26 cellular contexts compared by ENCODE assay signal in genomic region chr4:10706236-10706635, GRCh38. TPM values are rescaled to one million over a fixed set of nuclear protein-coding genes. Genes with fewer than 3 reads are reported as not detected.
A peak's percentile ranks its signal among the peaks of the same experiment; 100 is the strongest.
DNase-seq lines count a peak whose midpoint lies in the region; TF ChIP-seq lines count a peak whose summit lies in the region.
"Had no signal": no experiment of that assay in that cellular context is flagged by ENCODE, and none has a peak within 500 bp of the region (broad histone marks: within the 10 kb centered on the region; RNA-seq: fewer than 3 reads in every experiment).

No MANE protein-coding gene starts in this region.

- in situ Hi-C loops in astrocyte of the spinal cord (cut with HindIII; ENCODE audit: low sequenced_read_pairs), result no loop called here

- TF ChIP-seq CTCF in astrocyte of the spinal cord (IDR thresholded peaks at IDR 0.05; ENCODE audit: low read depth, low read length), result no peak
- no peak for TF ChIP-seq CTCF in foreskin fibroblast (IDR thresholded peaks at IDR 0.05; ENCODE audit: low read depth, low read length)
- no peak for TF ChIP-seq CTCF in Peyer's patch (IDR thresholded peaks at IDR 0.05)

- H3K27me3 ChIP-seq in Peyer's patch, result no peaks in the 10 kb centered on the region
- H3K27me3 ChIP-seq: BLaER1 treated with 17β-estradiol and CSF1 and Interleukin-3, amounts not matched to agents 10 nM and 100 nM; right lobe of liver; thyroid gland had no signal

- no peak overlapping the region for H3K27ac ChIP-seq in Peyer's patch
- H3K27ac ChIP-seq: BLaER1 treated with 17β-estradiol and CSF1 and Interleukin-3, amounts not matched to agents 10 nM and 100 nM; right lobe of liver; SK-N-MC; thyroid gland had no signal

- H3K4me1 ChIP-seq in Peyer's patch, result no peaks in the 10 kb centered on the region
- H3K4me1 ChIP-seq: right lobe of liver, thyroid gland had no signal

- no peaks in the 10 kb centered on the region for H3K36me3 ChIP-seq in Peyer's patch
- H3K36me3 ChIP-seq: BLaER1 treated with 17β-estradiol and CSF1 and Interleukin-3, amounts not matched to agents 10 nM and 100 nM; right lobe of liver; thyroid gland had no signal

- no peak for TF ChIP-seq POLR2A in Peyer's patch (IDR thresholded peaks at IDR 0.05)

- H3K9me3 ChIP-seq in Peyer's patch, result no peaks in the 10 kb centered on the region
- H3K9me3 ChIP-seq: BLaER1 treated with 17β-estradiol and CSF1 and Interleukin-3, amounts not matched to agents 10 nM and 100 nM; right lobe of liver; thyroid gland had no signal

- H3K4me3 ChIP-seq in astrocyte of the spinal cord (ENCODE audit: low read depth, low read length) (no peak overlapping the region), foreskin fibroblast (ENCODE audit: low read depth in 1 of 2, low read length in 2 of 2) (no peak overlapping the region), Peyer's patch (no peak overlapping the region)
- H3K4me3 ChIP-seq: BLaER1 treated with 17β-estradiol and CSF1 and Interleukin-3, amounts not matched to agents 10 nM and 100 nM; GM12878; right lobe of liver; SK-N-MC; thyroid gland had no signal

- DNase-seq in HT1080 (ENCODE audit: low read depth) (peak; percentile 44), MV-4-11 (lab: John Stamatoyannopoulos, UW) (peak; percentile 55), astrocyte of the spinal cord (ENCODE audit: low read depth, low spot score) (peak; percentile 57), foreskin fibroblast (peak; percentile 23 to 48), GF-D8 (lab: John Stamatoyannopoulos, UW) (no peak), Peyer's patch (no peak), COLO829 (ENCODE audit: low spot score) (no peak)
- DNase-seq: activated naive CD4-positive, alpha-beta T cell treated with anti-CD3 and anti-CD28 coated beads, Interleukin-2, amount 50 U/mL, for 16 hours; anterior cingulate cortex; effector CD4-positive, alpha-beta T cell; KG1; NCI-H1092; NCI-H2081 treated with DMSO at 0.1 percent for 48 hours; NCI-H446; right lobe of liver; RPMI8226; thyroid gland had no signal

RNA-seq across cellular contexts. Expression of gene CLNK, which starts 21.7 kb away (rescaled TPM):
- not detected in 2 replicates for total RNA-seq in HT1080 (2014; rRNA removed; shearing (Covaris generic))
- not detected in 2 replicates for polyA plus RNA-seq in HT1080 (2015; cell fraction: cytosol; rRNA removed)
- not detected in 2 replicates for polyA plus RNA-seq in HT1080 (2015; cell fraction: nucleus; rRNA removed)
- total RNA-seq in Peyer's patch, result 1 to 10 TPM in 1 of 4 donors, under 1 TPM in 1, not detected in 2; 0.13 to 4.1 TPM
- total RNA-seq: chondrocyte, H1, HT-29, neural crest cell, right lobe of liver, thyroid gland, WTC11 had no signal
- polyA plus RNA-seq: AG04450, H1 had no signal

Comparison
In these comparisons a context has a peak if more than half of its experiments do, and no peak if none do; other contexts are left out.
1. DNase-seq: peak in HT1080 (single experiment), MV-4-11 (single experiment), astrocyte of the spinal cord (single experiment) and foreskin fibroblast (2 of 2); none in GF-D8 (single experiment), Peyer's patch (0 of 3) and COLO829 (single experiment).